In the genomic region with DNA sequence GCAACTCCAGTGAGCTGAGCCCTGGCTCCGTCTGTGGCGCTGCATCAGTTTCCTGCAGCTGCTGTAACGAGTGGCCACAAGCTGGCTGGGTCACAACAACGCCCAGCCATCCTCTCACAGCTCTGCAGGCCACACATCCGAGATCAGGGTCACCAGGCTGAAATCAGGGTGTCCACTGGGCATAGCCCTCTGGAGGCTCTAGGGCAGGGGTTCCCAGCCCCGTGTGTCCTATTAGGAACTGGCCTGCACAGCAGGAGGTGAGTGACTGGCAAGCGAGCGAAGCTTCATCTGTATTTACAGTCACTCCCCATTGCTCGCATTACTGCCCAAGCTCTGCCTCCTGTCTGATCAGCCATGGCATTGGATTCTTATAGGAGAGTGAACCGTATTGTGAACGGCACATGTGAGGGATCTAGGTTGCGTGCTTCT, we compare ENCODE assay signal across 18 cellular contexts.
DNase-seq lines count a peak whose midpoint lies in the region; ATAC-seq and TF ChIP-seq lines count a peak whose summit lies in the region.
"Had no signal": no experiment of that assay in that cellular context is flagged by ENCODE, and none has a peak within 500 bp of the region (broad histone marks: within the 10 kb centered on the region; RNA-seq: fewer than 3 reads in every experiment).

No MANE protein-coding gene starts in this region.

- H3K27me3 ChIP-seq in uterus, result no peaks in the 10 kb centered on the region
- H3K27me3 ChIP-seq: foreskin keratinocyte, tibial artery had no signal

- no peaks in the 10 kb centered on the region for H3K36me3 Mint-ChIP-seq in activated naive CD8-positive, alpha-beta T cell
- no peaks in the 10 kb centered on the region for H3K36me3 Mint-ChIP-seq in activated naive CD8-positive, alpha-beta T cell treated with anti-CD3 and anti-CD28 coated beads for 36 hours
- no peaks in the 10 kb centered on the region for H3K36me3 Mint-ChIP-seq in activated CD4-positive, alpha-beta T cell treated with anti-CD3 and anti-CD28 coated beads, Interleukin-2, amount 10 ng/mL, durations not matched to agents 24 days and 14 days (ENCODE audit: low read depth)
- H3K36me3 Mint-ChIP-seq: activated naive CD8-positive, alpha-beta T cell treated with anti-CD3 and anti-CD28 coated beads, Interleukin-2, amount 10 ng/mL, durations not matched to agents 7 days and 5 days; CD8-positive, alpha-beta memory T cell had no signal

- H3K4me1 ChIP-seq in mesodermal cell (ENCODE audit: control insufficient read depth, insufficient read depth, low read length, poor library complexity, severe bottlenecking) (peaks cover 55% of the 10 kb centered on the region), uterus (peaks cover 0 to 25% of the 10 kb centered on the region in 2 donors)

- H3K4me3 ChIP-seq in mesodermal cell (ENCODE audit: extremely low read depth, insufficient read depth, low read length, poor library complexity, severe bottlenecking) (no peak overlapping the region), uterus (no peak overlapping the region)
- H3K4me3 ChIP-seq: tibial artery had no signal

- no peak for DNase-seq in activated naive CD8-positive, alpha-beta T cell treated with anti-CD3 and anti-CD28 coated beads for 36 hours
- peak; percentile 36 for DNase-seq in astrocyte of the hippocampus (ENCODE audit: low read depth, low spot score)
- DNase-seq in uterus, result no peak
- DNase-seq in activated CD4-positive, alpha-beta T cell treated with anti-CD3 and anti-CD28 coated beads, Interleukin-2, amount 10 ng/mL, durations not matched to agents 24 days and 14 days, result no peak
- DNase-seq in AML-193 (lab: John Stamatoyannopoulos, UW), result no peak
- DNase-seq: activated CD4-positive, alpha-beta T cell treated with anti-CD3 and anti-CD28 coated beads for 4 hours; activated naive CD8-positive, alpha-beta T cell treated with anti-CD3 and anti-CD28 coated beads, Interleukin-2, amount 10 ng/mL, durations not matched to agents 7 days and 5 days; CD8-positive, alpha-beta memory T cell; foreskin keratinocyte; mammary epithelial cell; NCI-H1105; NCI-H2171 treated with DMSO at 0.1 percent for 48 hours; SIG-M5; stimulated activated CD4-positive, alpha-beta T cell treated with anti-CD3 and anti-CD28 coated beads, Interleukin-4, amount 100 ng/mL, for 4 hours had no signal

- H3K36me3 ChIP-seq in mesodermal cell (ENCODE audit: control insufficient read depth, insufficient read depth, low read length) (no peaks in the 10 kb centered on the region), uterus (no peaks in the 10 kb centered on the region)
- H3K36me3 ChIP-seq: tibial artery had no signal

- TF ChIP-seq CTCF in uterus (IDR thresholded peaks at IDR 0.05), result no peak

- peak overlapping the region; percentile 12 for H3K27ac Mint-ChIP-seq in activated naive CD8-positive, alpha-beta T cell
- H3K27ac Mint-ChIP-seq in activated naive CD8-positive, alpha-beta T cell treated with anti-CD3 and anti-CD28 coated beads for 36 hours, result no peak overlapping the region
- H3K27ac Mint-ChIP-seq in activated CD4-positive, alpha-beta T cell treated with anti-CD3 and anti-CD28 coated beads, Interleukin-2, amount 10 ng/mL, durations not matched to agents 24 days and 14 days, result no peak overlapping the region
- H3K27ac Mint-ChIP-seq: activated naive CD8-positive, alpha-beta T cell treated with anti-CD3 and anti-CD28 coated beads, Interleukin-2, amount 10 ng/mL, durations not matched to agents 7 days and 5 days had no signal

- H3K4me3 Mint-ChIP-seq in activated naive CD8-positive, alpha-beta T cell, result no peak overlapping the region
- no peak overlapping the region for H3K4me3 Mint-ChIP-seq in activated naive CD8-positive, alpha-beta T cell treated with anti-CD3 and anti-CD28 coated beads for 36 hours
- H3K4me3 Mint-ChIP-seq in activated CD4-positive, alpha-beta T cell treated with anti-CD3 and anti-CD28 coated beads, Interleukin-2, amount 10 ng/mL, durations not matched to agents 24 days and 14 days, result no peak overlapping the region
- H3K4me3 Mint-ChIP-seq: activated naive CD8-positive, alpha-beta T cell treated with anti-CD3 and anti-CD28 coated beads, Interleukin-2, amount 10 ng/mL, durations not matched to agents 7 days and 5 days; CD8-positive, alpha-beta memory T cell had no signal

- WGBS in mesodermal cell (ENCODE audit: insufficient coverage in 2 of 2), 2 experiments, result 88 to 95% methylated on average over 10 to 12 of the region's 12 CpGs

- no peak for ATAC-seq in GM21528 (IDR thresholded peaks at IDR 0.05; ENCODE audit: low FRiP score, unreplicated experiment)
- ATAC-seq: foreskin keratinocyte had no signal

- no peak for TF ChIP-seq POLR2A in uterus (IDR thresholded peaks at IDR 0.05)

- H3K9me3 ChIP-seq in mesodermal cell (ENCODE audit: control insufficient read depth, low read length) (no peaks in the 10 kb centered on the region), uterus (no peaks in the 10 kb centered on the region)
- H3K9me3 ChIP-seq: tibial artery had no signal

- H3K27me3 Mint-ChIP-seq in activated naive CD8-positive, alpha-beta T cell, result no peaks in the 10 kb centered on the region
- no peaks in the 10 kb centered on the region for H3K27me3 Mint-ChIP-seq in activated naive CD8-positive, alpha-beta T cell treated with anti-CD3 and anti-CD28 coated beads for 36 hours
- no peaks in the 10 kb centered on the region for H3K27me3 Mint-ChIP-seq in activated CD4-positive, alpha-beta T cell treated with anti-CD3 and anti-CD28 coated beads, Interleukin-2, amount 10 ng/mL, durations not matched to agents 24 days and 14 days
- H3K27me3 Mint-ChIP-seq: activated naive CD8-positive, alpha-beta T cell treated with anti-CD3 and anti-CD28 coated beads, Interleukin-2, amount 10 ng/mL, durations not matched to agents 7 days and 5 days had no signal

- intact Hi-C loops in uterus (cut with DNase I; ENCODE audit: low total_unique reads), result no loop called here
- intact Hi-C loops in activated CD4-positive, alpha-beta T cell treated with anti-CD3 and anti-CD28 coated beads, Interleukin-2, amount 10 ng/mL, durations not matched to agents 24 days and 14 days (cut with micrococcal nuclease), result no loop called here

- H3K27ac ChIP-seq in mesodermal cell (ENCODE audit: low read depth, low read length, severe bottlenecking), result peak overlapping the region; percentile 10
- peak overlapping the region; percentile 66 to 81 for H3K27ac ChIP-seq in uterus
- H3K27ac ChIP-seq: foreskin keratinocyte had no signal

- peaks cover 20% of the 10 kb centered on the region for H3K4me1 Mint-ChIP-seq in activated naive CD8-positive, alpha-beta T cell (ENCODE audit: low read depth)
- peaks cover 21% of the 10 kb centered on the region for H3K4me1 Mint-ChIP-seq in activated naive CD8-positive, alpha-beta T cell treated with anti-CD3 and anti-CD28 coated beads for 36 hours
- H3K4me1 Mint-ChIP-seq in activated CD4-positive, alpha-beta T cell treated with anti-CD3 and anti-CD28 coated beads, Interleukin-2, amount 10 ng/mL, durations not matched to agents 24 days and 14 days, result peaks cover 18% of the 10 kb centered on the region

- H3K9me3 Mint-ChIP-seq in activated naive CD8-positive, alpha-beta T cell (ENCODE audit: low read depth), result no peaks in the 10 kb centered on the region
- no peaks in the 10 kb centered on the region for H3K9me3 Mint-ChIP-seq in activated naive CD8-positive, alpha-beta T cell treated with anti-CD3 and anti-CD28 coated beads for 36 hours
- H3K9me3 Mint-ChIP-seq in activated CD4-positive, alpha-beta T cell treated with anti-CD3 and anti-CD28 coated beads, Interleukin-2, amount 10 ng/mL, durations not matched to agents 24 days and 14 days, result no peaks in the 10 kb centered on the region
- H3K9me3 Mint-ChIP-seq: activated naive CD8-positive, alpha-beta T cell treated with anti-CD3 and anti-CD28 coated beads, Interleukin-2, amount 10 ng/mL, durations not matched to agents 7 days and 5 days; CD8-positive, alpha-beta memory T cell had no signal
